Comparison of ENCODE assay signal across 7 cellular contexts in genomic region chr2:27080603-27080938, GRCh38. TPM values are rescaled to one million over a fixed set of nuclear protein-coding genes. Genes with fewer than 3 reads are reported as not detected.
DNase-seq lines count a peak whose midpoint lies in the region; ATAC-seq, FAIRE-seq and TF ChIP-seq lines count a peak whose summit lies in the region.

No MANE protein-coding gene starts in this region.

- H3K9me3 ChIP-seq in keratinocyte (ENCODE audit: control insufficient read depth, low read depth, low read length) = no peaks in the 10 kb centered on the region

- H3K27ac Mint-ChIP-seq in IgD-negative memory B cell = peak overlapping the region in 2 of 3 donors; percentile 16 to 65
- peak overlapping the region; percentile 96 for H3K27ac Mint-ChIP-seq in activated naive CD8-positive, alpha-beta T cell treated with anti-CD3 and anti-CD28 coated beads for 36 hours
- H3K27ac Mint-ChIP-seq in stimulated activated naive CD8-positive, alpha-beta T cell treated with anti-CD3 and anti-CD28 coated beads, Interleukin-15, amount 100 ng/mL, for 72 hours = peak overlapping the region; percentile 90 to 91

- no peaks in the 10 kb centered on the region for H3K9me3 Mint-ChIP-seq in IgD-negative memory B cell
- no peaks in the 10 kb centered on the region for H3K9me3 Mint-ChIP-seq in activated naive CD8-positive, alpha-beta T cell treated with anti-CD3 and anti-CD28 coated beads for 36 hours
- no peaks in the 10 kb centered on the region for H3K9me3 Mint-ChIP-seq in stimulated activated naive CD8-positive, alpha-beta T cell treated with anti-CD3 and anti-CD28 coated beads, Interleukin-15, amount 100 ng/mL, for 72 hours

- dilution Hi-C loops in keratinocyte (cut with MboI; ENCODE audit: extremely low pct_ligation_motif_present, low sequenced_read_pairs) = no loop called here

- H3K27me3 ChIP-seq in keratinocyte (ENCODE audit: control insufficient read depth, extremely low read depth, insufficient read depth, low read length) = no peaks in the 10 kb centered on the region
- peaks cover 5% of the 10 kb centered on the region for H3K27me3 ChIP-seq in H7 (ENCODE audit: control insufficient read depth, insufficient read depth, low read length)

- no peak for ATAC-seq in stimulated activated naive CD8-positive, alpha-beta T cell treated with anti-CD3 and anti-CD28 coated beads, Interleukin-15, amount 100 ng/mL, for 72 hours
- ATAC-seq in HG02678 (IDR thresholded peaks at IDR 0.05; ENCODE audit: unreplicated experiment) = no peak

- H3K4me1 ChIP-seq in keratinocyte (ENCODE audit: control insufficient read depth, extremely low read depth, insufficient read depth, low read length) = peaks cover 18% of the 10 kb centered on the region

- H3K4me3 ChIP-seq in keratinocyte (ENCODE audit: control insufficient read depth in 2 of 3, extremely low read depth in 1 of 3, insufficient read depth in 2 of 3, low read depth in 1 of 3, low read length in 3 of 3) (no peak overlapping the region), H7 (ENCODE audit: insufficient read depth, low read depth, low read length) (no peak overlapping the region)

- H3K9me1 ChIP-seq in keratinocyte (ENCODE audit: control insufficient read depth, extremely low read depth, insufficient read depth, low read length) = no peaks in the 10 kb centered on the region

- H3K4me1 Mint-ChIP-seq in IgD-negative memory B cell = peaks cover 14 to 24% (median 19%) of the 10 kb centered on the region in 3 donors
- peaks cover 27% of the 10 kb centered on the region for H3K4me1 Mint-ChIP-seq in activated naive CD8-positive, alpha-beta T cell treated with anti-CD3 and anti-CD28 coated beads for 36 hours
- H3K4me1 Mint-ChIP-seq in stimulated activated naive CD8-positive, alpha-beta T cell treated with anti-CD3 and anti-CD28 coated beads, Interleukin-15, amount 100 ng/mL, for 72 hours = peaks cover 56% of the 10 kb centered on the region

- H3K9ac ChIP-seq in keratinocyte (ENCODE audit: control insufficient read depth, extremely low read depth, insufficient read depth, low read length) = no peak overlapping the region

- H3K36me3 ChIP-seq in keratinocyte (ENCODE audit: control insufficient read depth in 2 of 2, extremely low read depth in 1 of 2, insufficient read depth in 2 of 2, low read length in 2 of 2) = no peaks in the 10 kb centered on the region
- H3K36me3 ChIP-seq in H7 (replicated peaks; ENCODE audit: control insufficient read depth, insufficient read depth, low read length) = no peaks in the 10 kb centered on the region; the same call in 1 of the 2 replicates

- peak overlapping the region; percentile 26 for H2AFZ ChIP-seq in keratinocyte (ENCODE audit: control insufficient read depth, low read length)

- no peak overlapping the region for H3K4me3 Mint-ChIP-seq in IgD-negative memory B cell
- H3K4me3 Mint-ChIP-seq in activated naive CD8-positive, alpha-beta T cell treated with anti-CD3 and anti-CD28 coated beads for 36 hours = peak overlapping the region; percentile 76
- H3K4me3 Mint-ChIP-seq in stimulated activated naive CD8-positive, alpha-beta T cell treated with anti-CD3 and anti-CD28 coated beads, Interleukin-15, amount 100 ng/mL, for 72 hours = peak overlapping the region; percentile 74 to 88

- no peak for TF ChIP-seq CTCF in keratinocyte (optimal IDR thresholded peaks at IDR 0.05 in 1 of 3, IDR thresholded peaks at IDR 0.05 in 1 of 3, conservative IDR thresholded peaks at IDR 0.05 in 1 of 3; ENCODE audit: extremely low read depth in 1 of 3, insufficient read depth in 2 of 3, low read length in 3 of 3)

- no peak overlapping the region for H3K4me2 ChIP-seq in keratinocyte (ENCODE audit: control insufficient read depth, extremely low read depth, insufficient read depth, low read depth, low read length)

- no peaks in the 10 kb centered on the region for H3K27me3 Mint-ChIP-seq in IgD-negative memory B cell
- no peaks in the 10 kb centered on the region for H3K27me3 Mint-ChIP-seq in activated naive CD8-positive, alpha-beta T cell treated with anti-CD3 and anti-CD28 coated beads for 36 hours
- no peaks in the 10 kb centered on the region for H3K27me3 Mint-ChIP-seq in stimulated activated naive CD8-positive, alpha-beta T cell treated with anti-CD3 and anti-CD28 coated beads, Interleukin-15, amount 100 ng/mL, for 72 hours

- H3K27ac ChIP-seq in keratinocyte (ENCODE audit: control insufficient read depth, insufficient read depth, low read length) = no peak overlapping the region

- H4K20me1 ChIP-seq in keratinocyte (ENCODE audit: control insufficient read depth, extremely low read depth, insufficient read depth, low read length) = no peaks in the 10 kb centered on the region

- no peak for FAIRE-seq in keratinocyte (lab: Jason Lieb, UNC)

- no peaks in the 10 kb centered on the region for H3K79me2 ChIP-seq in keratinocyte (ENCODE audit: control insufficient read depth, insufficient read depth, low read length)

- no peak for DNase-seq in activated naive CD8-positive, alpha-beta T cell treated with anti-CD3 and anti-CD28 coated beads for 36 hours
- DNase-seq in keratinocyte (ENCODE audit: low read depth, low spot score) (no peak), H7 (no peak), OCI-M1 (lab: John Stamatoyannopoulos, UW) (no peak)
- no peak for DNase-seq in stimulated activated naive CD8-positive, alpha-beta T cell treated with anti-CD3 and anti-CD28 coated beads, Interleukin-15, amount 100 ng/mL, for 72 hours

- no peaks in the 10 kb centered on the region for H3K36me3 Mint-ChIP-seq in IgD-negative memory B cell
- no peaks in the 10 kb centered on the region for H3K36me3 Mint-ChIP-seq in activated naive CD8-positive, alpha-beta T cell treated with anti-CD3 and anti-CD28 coated beads for 36 hours

RNA-seq across cellular contexts. Expression of gene EMILIN1, which starts 2.2 kb away (rescaled TPM):
- polyA plus RNA-seq in IgD-negative memory B cell (0.61 TPM), keratinocyte (0.01 to 0.06 TPM (median 0.03 TPM) in 3 replicates)
- total RNA-seq in activated naive CD8-positive, alpha-beta T cell treated with anti-CD3 and anti-CD28 coated beads for 36 hours = under 1 TPM; 0.62 to 0.76 TPM
- not detected for polyA plus RNA-seq in keratinocyte (2011; ENCODE audit: low read depth)
- polyA plus RNA-seq in keratinocyte (2011; cell fraction: cytosol; rRNA removed) = 0.06 TPM in 1 of 2 replicates, not detected in the other
- 0.04 and 0.23 TPM in 2 replicates for polyA plus RNA-seq in keratinocyte (2011; cell fraction: nucleus; rRNA removed)
- polyA plus RNA-seq in keratinocyte (2012; ENCODE audit: low replicate concordance) = 0.18 TPM in 2 replicates
- polyA minus RNA-seq in keratinocyte = 0.20 TPM in 1 of 3 replicates, not detected in the others
- not detected for polyA minus RNA-seq in keratinocyte (2011; cell fraction: cytosol; rRNA and poly(A)+ RNA removed)
- not detected in 2 replicates for polyA minus RNA-seq in keratinocyte (2011; cell fraction: nucleus; rRNA and poly(A)+ RNA removed)
- total RNA-seq in H7 (2014; rRNA removed; shearing (Covaris generic)) = 5.1 and 5.8 TPM in 2 replicates

RNA-seq across cellular contexts. Expression of gene KHK, which starts 6.0 kb away (rescaled TPM):
- polyA plus RNA-seq in IgD-negative memory B cell (6.5 TPM), keratinocyte (0.06 to 0.36 TPM (median 0.21 TPM) in 3 replicates)
- total RNA-seq in activated naive CD8-positive, alpha-beta T cell treated with anti-CD3 and anti-CD28 coated beads for 36 hours = 10 to 100 TPM; 12.6 to 12.8 TPM
- not detected for polyA plus RNA-seq in keratinocyte (2011; ENCODE audit: low read depth)
- 0.10 and 0.11 TPM in 2 replicates for polyA plus RNA-seq in keratinocyte (2011; cell fraction: cytosol; rRNA removed)
- 0.07 and 0.24 TPM in 2 replicates for polyA plus RNA-seq in keratinocyte (2011; cell fraction: nucleus; rRNA removed)
- 0.16 and 0.46 TPM in 2 replicates for polyA plus RNA-seq in keratinocyte (2012; ENCODE audit: low replicate concordance)
- 0.45 to 0.95 TPM in 2 of 3 replicates, not detected in the other for polyA minus RNA-seq in keratinocyte
- polyA minus RNA-seq in keratinocyte (2011; cell fraction: cytosol; rRNA and poly(A)+ RNA removed) = not detected
- polyA minus RNA-seq in keratinocyte (2011; cell fraction: nucleus; rRNA and poly(A)+ RNA removed) = not detected in 2 replicates
- total RNA-seq in H7 (2014; rRNA removed; shearing (Covaris generic)) = 3.3 and 5.3 TPM in 2 replicates

RNA-seq across cellular contexts. Expression of gene OST4, which starts 9.1 kb away (rescaled TPM):
- polyA plus RNA-seq in IgD-negative memory B cell (723 TPM), keratinocyte (393 to 636 TPM (median 541 TPM) in 3 replicates)
- 100 to 1,000 TPM; 282 to 290 TPM for total RNA-seq in activated naive CD8-positive, alpha-beta T cell treated with anti-CD3 and anti-CD28 coated beads for 36 hours
- polyA plus RNA-seq in keratinocyte (2011; ENCODE audit: low read depth) = 42.3 TPM
- polyA plus RNA-seq in keratinocyte (2011; cell fraction: cytosol; rRNA removed) = 695 and 721 TPM in 2 replicates
- polyA plus RNA-seq in keratinocyte (2011; cell fraction: nucleus; rRNA removed) = 135 and 166 TPM in 2 replicates
- polyA plus RNA-seq in keratinocyte (2012; ENCODE audit: low replicate concordance) = 473 and 536 TPM in 2 replicates
- polyA minus RNA-seq in keratinocyte = 279 to 499 TPM (median 284 TPM) in 3 replicates
- 1,244 TPM for polyA minus RNA-seq in keratinocyte (2011; cell fraction: cytosol; rRNA and poly(A)+ RNA removed)
- polyA minus RNA-seq in keratinocyte (2011; cell fraction: nucleus; rRNA and poly(A)+ RNA removed) = 34.9 and 44.1 TPM in 2 replicates
- total RNA-seq in H7 (2014; rRNA removed; shearing (Covaris generic)) = 197 and 228 TPM in 2 replicates

RNA-seq across cellular contexts. Expression of gene AGBL5, which starts 29.1 kb away (rescaled TPM):
- polyA plus RNA-seq in IgD-negative memory B cell (10.8 TPM), keratinocyte (24.5 to 27.7 TPM (median 25.5 TPM) in 3 replicates)
- total RNA-seq in activated naive CD8-positive, alpha-beta T cell treated with anti-CD3 and anti-CD28 coated beads for 36 hours = 10 to 100 TPM; 14.8 to 15.2 TPM
- polyA plus RNA-seq in keratinocyte (2011; ENCODE audit: low read depth) = 31.7 TPM
- 26.4 and 32.9 TPM in 2 replicates for polyA plus RNA-seq in keratinocyte (2011; cell fraction: cytosol; rRNA removed)
- 12.3 and 12.4 TPM in 2 replicates for polyA plus RNA-seq in keratinocyte (2011; cell fraction: nucleus; rRNA removed)
- 12.7 and 19.7 TPM in 2 replicates for polyA plus RNA-seq in keratinocyte (2012; ENCODE audit: low replicate concordance)
- polyA minus RNA-seq in keratinocyte = 32.5 to 60.4 TPM (median 47.4 TPM) in 3 replicates
- polyA minus RNA-seq in keratinocyte (2011; cell fraction: cytosol; rRNA and poly(A)+ RNA removed) = 25.1 TPM
- 6.5 and 9.9 TPM in 2 replicates for polyA minus RNA-seq in keratinocyte (2011; cell fraction: nucleus; rRNA and poly(A)+ RNA removed)
- total RNA-seq in H7 (2014; rRNA removed; shearing (Covaris generic)) = 45.4 and 46.7 TPM in 2 replicates

RNA-seq across cellular contexts. Expression of gene CGREF1, which starts 38.4 kb away (rescaled TPM):
- polyA plus RNA-seq in IgD-negative memory B cell = not detected
- total RNA-seq in activated naive CD8-positive, alpha-beta T cell treated with anti-CD3 and anti-CD28 coated beads for 36 hours = 1 to 10 TPM; 8.8 to 9.8 TPM
- polyA plus RNA-seq in keratinocyte = 1.1 to 1.4 TPM (median 1.3 TPM) in 3 replicates
- polyA plus RNA-seq in keratinocyte (2011; ENCODE audit: low read depth) = 0.69 TPM
- polyA plus RNA-seq in keratinocyte (2011; cell fraction: cytosol; rRNA removed) = 1.7 and 2.6 TPM in 2 replicates
- 3.2 and 3.3 TPM in 2 replicates for polyA plus RNA-seq in keratinocyte (2011; cell fraction: nucleus; rRNA removed)
- polyA plus RNA-seq in keratinocyte (2012; ENCODE audit: low replicate concordance) = 0.81 and 1.1 TPM in 2 replicates
- polyA minus RNA-seq in keratinocyte = 0.51 to 1.1 TPM (median 0.96 TPM) in 3 replicates
- 1.9 TPM for polyA minus RNA-seq in keratinocyte (2011; cell fraction: cytosol; rRNA and poly(A)+ RNA removed)
- 1.2 TPM in 1 of 2 replicates, not detected in the other for polyA minus RNA-seq in keratinocyte (2011; cell fraction: nucleus; rRNA and poly(A)+ RNA removed)
- total RNA-seq in H7 (2014; rRNA removed; shearing (Covaris generic)) = 1.0 and 1.6 TPM in 2 replicates

Comparison
In these comparisons a context has a peak if more than half of its experiments do, and no peak if none do; other contexts are left out.
1. H3K27ac Mint-ChIP-seq: peak in every context shown above with its lines; median percentile 96 in activated naive CD8-positive, alpha-beta T cell treated with anti-CD3 and anti-CD28 coated beads for 36 hours; 90 in stimulated activated naive CD8-positive, alpha-beta T cell treated with anti-CD3 and anti-CD28 coated beads, Interleukin-15, amount 100 ng/mL, for 72 hours; 40 in IgD-negative memory B cell.
2. H3K4me3 Mint-ChIP-seq: peak in activated naive CD8-positive, alpha-beta T cell treated with anti-CD3 and anti-CD28 coated beads for 36 hours (single experiment) and stimulated activated naive CD8-positive, alpha-beta T cell treated with anti-CD3 and anti-CD28 coated beads, Interleukin-15, amount 100 ng/mL, for 72 hours (2 of 2); none in IgD-negative memory B cell (0 of 4).